Comparison of ENCODE assay signal across 8 cellular contexts in genomic region chr20:54219751-54220426, GRCh38. TPM values are rescaled to one million over a fixed set of nuclear protein-coding genes. Genes with fewer than 3 reads are reported as not detected.
A peak's percentile ranks its signal among the peaks of the same experiment; 100 is the strongest.
DNase-seq lines count a peak whose midpoint lies in the region; ATAC-seq, FAIRE-seq and TF ChIP-seq lines count a peak whose summit lies in the region.

No MANE protein-coding gene starts in this region.

- peaks cover 2% of the 10 kb centered on the region for H3K79me1 ChIP-seq in mesendoderm (ENCODE audit: low read length)

- H3K56ac ChIP-seq in mesendoderm (ENCODE audit: low read length), result no peak overlapping the region

- CTCF ChIA-PET in K562 (lab: Yijun Ruan, JAX; ENCODE audit: low intra/inter-chr PET ratio), result interaction anchor here (0.5 to 2.2 kb wide), 4 partner anchors 162 to 438 kb away, joined by 3 to 19 read pairs (median 4); no protein-coding TSS in a partner anchor

- no peak overlapping the region for H2BK15ac ChIP-seq in mesendoderm (replicated peaks; ENCODE audit: low read depth)

- H3K79me2 ChIP-seq in K562 (ENCODE audit: control insufficient read depth, insufficient read depth, low read length) (no peaks in the 10 kb centered on the region), mesendoderm (ENCODE audit: control insufficient read depth, insufficient read depth, low read length) (peaks cover 2% of the 10 kb centered on the region)

- DNase-seq in Daoy (ENCODE audit: low read depth) (peak; percentile 28), LoVo (ENCODE audit: low spot score) (peak; percentile 33), K562 (ENCODE audit: extremely low read depth in 1 of 4, low spot score in 3 of 4) (peak in 1 of 4 experiments; percentile 41), mesendoderm (peak; percentile 56), colonic mucosa (no peak), activated gamma-delta T cell treated with Interleukin-2 at 50 U/mL for 16 hours (no peak)
- no peak for DNase-seq in activated CD4-positive, alpha-beta T cell treated with anti-CD3 and anti-CD28 coated beads for 48 hours

- H3K9me3 ChIP-seq in K562 (replicated peaks; ENCODE audit: control insufficient read depth, insufficient read depth, low read depth, low read length), result no peaks in the 10 kb centered on the region
- no peaks in the 10 kb centered on the region for H3K9me3 ChIP-seq in colonic mucosa

- in situ Hi-C loops in K562 (cut with MboI), result loop anchor here (10.0 to 25.0 kb wide), 2 partner anchors 425 to 658 kb away; no protein-coding TSS in a partner anchor

- H3K18ac ChIP-seq in mesendoderm (ENCODE audit: low read length), result no peak overlapping the region

- POLR2A ChIA-PET in K562 (lab: Yijun Ruan, JAX), result no interaction called here

- no peak overlapping the region for H4K5ac ChIP-seq in mesendoderm (ENCODE audit: low read length)

- no peak overlapping the region for H2AK5ac ChIP-seq in mesendoderm (ENCODE audit: low read length)

- H4K20me1 ChIP-seq in K562 (replicated peaks; ENCODE audit: control insufficient read depth, insufficient read depth, low read length), result no peaks in the 10 kb centered on the region

- BruUV-seq in K562 (replicated peaks; lab: Mats Ljungman, UMichigan), result no TSS peak

- H3K4me2 ChIP-seq in K562 (ENCODE audit: insufficient read depth, low read length) (no peak overlapping the region), mesendoderm (ENCODE audit: low read length) (no peak overlapping the region)

- TF ChIP-seq CTCF in K562 (IDR thresholded peaks at IDR 0.05 in 2 of 3, conservative IDR thresholded peaks at IDR 0.05 in 1 of 3; ENCODE audit: insufficient read depth in 2 of 3, low read depth in 1 of 3, low read length in 3 of 3) (peak; percentile 30 to 51 (median 45); a peak in 4 of 6 replicates), colonic mucosa (IDR thresholded peaks at IDR 0.05) (no peak)

- TF ChIP-seq EP300 in K562 (IDR thresholded peaks at IDR 0.05; ENCODE audit: low read length), result no peak

- H3K9me1 ChIP-seq in K562 (ENCODE audit: control insufficient read depth, insufficient read depth, low read length), result no peaks in the 10 kb centered on the region

- 0 out of 3 replicates have a peak, but pooled peaks have one; percentile 55 for ATAC-seq in K562
- no peak for ATAC-seq in HG03045 (IDR thresholded peaks at IDR 0.05; ENCODE audit: unreplicated experiment)

- no peak overlapping the region for H3K9ac ChIP-seq in K562 (ENCODE audit: insufficient read depth in 1 of 2, low read depth in 2 of 2, low read length in 2 of 2)
- no peak overlapping the region for H3K9ac ChIP-seq in mesendoderm (ENCODE audit: low read length)
- H3K9ac ChIP-seq in colonic mucosa (ENCODE audit: low read depth in 2 of 2, low read length in 2 of 2), result no peak overlapping the region

- H3K4me3 ChIP-seq in K562 (no peak overlapping the region), mesendoderm (ENCODE audit: low read length) (no peak overlapping the region), colonic mucosa (no peak overlapping the region)

- H2AFZ ChIP-seq in K562 (ENCODE audit: low read depth, low read length), result no peak overlapping the region

- WGBS in K562 (ENCODE audit: insufficient coverage, low coverage, missing lambda C conversion rate), result 67% methylated on average over 6 of the region's 6 CpGs
- WGBS in mesendoderm (ENCODE audit: extremely low coverage, insufficient coverage, low lambda C conversion rate), result 100% methylated on average over 1 of the region's 6 CpGs

- TF ChIP-seq POLR2A in K562 (conservative IDR thresholded peaks at IDR 0.05), result no peak

- peaks cover 34% of the 10 kb centered on the region for H3K36me3 ChIP-seq in K562 (ENCODE audit: control insufficient read depth, insufficient read depth, low read length)
- H3K36me3 ChIP-seq in mesendoderm (ENCODE audit: control insufficient read depth, insufficient read depth, low read length), result peaks cover 1% of the 10 kb centered on the region
- no peaks in the 10 kb centered on the region for H3K36me3 ChIP-seq in colonic mucosa

- no peak overlapping the region for H2BK120ac ChIP-seq in mesendoderm (ENCODE audit: low read depth, low read length)

- H2BK5ac ChIP-seq in mesendoderm (ENCODE audit: low read length), result no peak overlapping the region

- no peaks in the 10 kb centered on the region for H3K4me1 ChIP-seq in K562 (replicated peaks in 1 of 2; ENCODE audit: control insufficient read depth in 2 of 2, insufficient read depth in 2 of 2, low read length in 2 of 2)
- peaks cover 11% of the 10 kb centered on the region for H3K4me1 ChIP-seq in mesendoderm (ENCODE audit: control insufficient read depth, low read depth, low read length)
- no peaks in the 10 kb centered on the region for H3K4me1 ChIP-seq in colonic mucosa

- TF ChIP-seq RAD21 in K562 (CRISPR knock-in tag; conservative IDR thresholded peaks at IDR 0.05 in 1 of 2, IDR thresholded peaks at IDR 0.05 in 1 of 2), result peak; percentile 33 to 60; a peak in 3 of 4 replicates

- no peak for FAIRE-seq in K562 (lab: Jason Lieb, UNC)

- H3K27ac ChIP-seq in K562 (ENCODE audit: extremely low read depth, low read depth, low read length) (no peak overlapping the region), mesendoderm (ENCODE audit: low read depth, low read length) (no peak overlapping the region), colonic mucosa (no peak overlapping the region)

- H3K4ac ChIP-seq in mesendoderm (ENCODE audit: low read depth, low read length), result no peak overlapping the region

- H3K27me3 ChIP-seq in K562 (ENCODE audit: control insufficient read depth in 2 of 2, insufficient read depth in 2 of 2, low read length in 2 of 2) (no peaks in the 10 kb centered on the region), mesendoderm (ENCODE audit: insufficient read depth, low read length, poor library complexity) (no peaks in the 10 kb centered on the region), colonic mucosa (no peaks in the 10 kb centered on the region)

- intact Hi-C loops in K562 (cut with micrococcal nuclease), result loop anchor here (5.0 kb wide), 1 partner anchor 427 kb away; no protein-coding TSS in a partner anchor
- intact Hi-C loops in colonic mucosa (cut with DNase I), result loop anchor here (5.0 kb wide), 1 partner anchor 427 kb away; no protein-coding TSS in a partner anchor

- H3K23ac ChIP-seq in mesendoderm (ENCODE audit: low read length), result no peak overlapping the region

- H4K8ac ChIP-seq in mesendoderm (ENCODE audit: low read depth, low read length), result no peak overlapping the region

TF ChIP-seq in K562, 482 proteins besides CTCF, POLR2A, EP300 and RAD21 (continues in another document):
- TF ChIP-seq ETV5 (CRISPR knock-in tag; IDR thresholded peaks at IDR 0.05; ENCODE audit: low read depth) (no peak), EWSR1 (IDR thresholded peaks at IDR 0.05; ENCODE audit: borderline replicate concordance, low read depth, partially characterized antibody) (peak; percentile 76), PHF20 (IDR thresholded peaks at IDR 0.05; ENCODE audit: partially characterized antibody) (no peak)

RNA-seq across cellular contexts. Expression of gene PFDN4, which starts 12.0 kb away (rescaled TPM):
- 481 and 548 TPM in 2 replicates for total RNA-seq in Daoy (2014; rRNA removed; shearing (Covaris generic))
- total RNA-seq in K562 (2011; cell fraction: chromatin; rRNA removed; ENCODE audit: low replicate concordance), result 2.6 and 8.7 TPM in 2 replicates
- total RNA-seq in K562 (2011; cell fraction: nucleolus; rRNA removed), result 5.1 and 7.0 TPM in 2 replicates
- 9.4 and 11.9 TPM in 2 replicates for total RNA-seq in K562 (2011; cell fraction: nucleoplasm; rRNA removed)
- 58.8 and 103 TPM in 2 replicates for total RNA-seq in K562 (2014; rRNA removed)
- 143 and 183 TPM in 2 replicates for total RNA-seq in K562 (2014; rRNA removed; fragmentation: Illumina TruSeq; extraction: Trizol)
- 107 and 122 TPM in 2 replicates for total RNA-seq in K562 (2015; rRNA removed; fragmentation: Illumina TruSeq; extraction: Trizol)
- total RNA-seq in K562 (2021), result 53.1 and 60.1 TPM in 2 replicates
- 40.0 and 82.4 TPM in 2 replicates for polyA plus RNA-seq in K562 (2011; rRNA removed)
- 5.2 and 13.6 TPM in 2 replicates for polyA plus RNA-seq in K562 (2011; cell fraction: cytosol; rRNA removed)
- polyA plus RNA-seq in K562 (2011; cell fraction: nucleus; rRNA removed), result 4.4 and 7.0 TPM in 2 replicates
- polyA plus RNA-seq in K562 (2012), result 66.9 and 88.4 TPM in 2 replicates
- polyA plus RNA-seq in K562 (2014; fragmentation: Illumina TruSeq; extraction: Trizol), result 151 and 174 TPM in 2 replicates
- polyA plus RNA-seq in K562 (2014; fragmentation: Nextera tagmentation; extraction: Ambion mirVana), result 100 to 1,000 TPM; 112 to 144 TPM
- 142 and 214 TPM in 2 replicates for polyA plus RNA-seq in K562 (2014; rRNA removed)
- polyA minus RNA-seq in K562 (2011; rRNA and poly(A)+ RNA removed), result 25.9 and 29.3 TPM in 2 replicates
- 7.1 and 11.0 TPM in 2 replicates for polyA minus RNA-seq in K562 (2011; cell fraction: cytosol; rRNA and poly(A)+ RNA removed)
- 3.9 and 6.0 TPM in 2 replicates for polyA minus RNA-seq in K562 (2011; cell fraction: nucleus; rRNA and poly(A)+ RNA removed)
- polyA plus RNA-seq in mesendoderm (2013, experiment 1 of 2), result 263 TPM
- 260 TPM for polyA plus RNA-seq in mesendoderm (2013, experiment 2 of 2)
- total RNA-seq in colonic mucosa, result 10 to 100 TPM; 18.7 to 19.0 TPM

RNA-seq across cellular contexts. Expression of gene CYP24A1, which starts 46.1 kb away (rescaled TPM):
- 0.46 and 1.0 TPM in 2 replicates for total RNA-seq in Daoy (2014; rRNA removed; shearing (Covaris generic))
- total RNA-seq in K562 (2011; cell fraction: chromatin; rRNA removed; ENCODE audit: low replicate concordance), result not detected in 2 replicates
- total RNA-seq in K562 (2011; cell fraction: nucleolus; rRNA removed), result not detected in 2 replicates
- not detected in 2 replicates for total RNA-seq in K562 (2011; cell fraction: nucleoplasm; rRNA removed)
- total RNA-seq in K562 (2014; rRNA removed), result not detected in 2 replicates
- not detected in 2 replicates for total RNA-seq in K562 (2014; rRNA removed; fragmentation: Illumina TruSeq; extraction: Trizol)
- total RNA-seq in K562 (2015; rRNA removed; fragmentation: Illumina TruSeq; extraction: Trizol), result not detected in 2 replicates
- not detected in 2 replicates for total RNA-seq in K562 (2021)
- polyA plus RNA-seq in K562 (2011; rRNA removed), result 0.04 TPM in 1 of 2 replicates, not detected in the other
- not detected in 2 replicates for polyA plus RNA-seq in K562 (2011; cell fraction: cytosol; rRNA removed)
- polyA plus RNA-seq in K562 (2011; cell fraction: nucleus; rRNA removed), result not detected in 2 replicates
- polyA plus RNA-seq in K562 (2012), result not detected in 2 replicates
- not detected in 2 replicates for polyA plus RNA-seq in K562 (2014; fragmentation: Illumina TruSeq; extraction: Trizol)
- polyA plus RNA-seq in K562 (2014; fragmentation: Nextera tagmentation; extraction: Ambion mirVana), result not detected
- not detected in 2 replicates for polyA plus RNA-seq in K562 (2014; rRNA removed)
- not detected in 2 replicates for polyA minus RNA-seq in K562 (2011; rRNA and poly(A)+ RNA removed)
- not detected in 2 replicates for polyA minus RNA-seq in K562 (2011; cell fraction: cytosol; rRNA and poly(A)+ RNA removed)
- polyA minus RNA-seq in K562 (2011; cell fraction: nucleus; rRNA and poly(A)+ RNA removed), result not detected in 2 replicates
- 0.81 TPM for polyA plus RNA-seq in mesendoderm (2013, experiment 1 of 2)
- 0.91 TPM for polyA plus RNA-seq in mesendoderm (2013, experiment 2 of 2)
- total RNA-seq in colonic mucosa, result under 1 TPM; 0.07 to 0.08 TPM

Comparison
In these comparisons a context has a peak if more than half of its experiments do, and no peak if none do; other contexts are left out.
1. DNase-seq: peak in Daoy (single experiment), LoVo (single experiment) and mesendoderm (single experiment); none in colonic mucosa (single experiment), activated gamma-delta T cell treated with Interleukin-2 at 50 U/mL for 16 hours (single experiment) and activated CD4-positive, alpha-beta T cell treated with anti-CD3 and anti-CD28 coated beads for 48 hours (single experiment).